Comparison of ENCODE assay signal across 24 cellular contexts in the genomic region with DNA sequence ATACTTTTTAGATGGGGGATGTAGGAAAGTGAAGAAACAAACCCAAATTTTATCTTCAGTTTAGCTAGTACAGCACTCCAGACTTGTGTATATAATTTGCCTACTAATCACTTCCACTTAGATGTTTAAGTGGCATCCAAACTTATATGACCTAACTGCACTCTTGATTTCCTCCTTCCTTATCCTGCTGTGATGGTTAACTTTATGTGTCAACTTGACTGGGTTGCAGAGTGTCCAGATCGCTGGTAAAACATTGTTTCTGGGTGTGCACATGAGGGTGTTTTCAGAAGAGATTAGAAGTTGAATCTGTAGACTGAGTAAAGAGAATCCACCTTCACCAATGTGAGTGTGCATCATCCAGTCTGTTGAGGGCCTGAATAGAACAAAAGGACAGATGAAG.
"Had no signal": no experiment of that assay in that cellular context is flagged by ENCODE, and none has a peak within 500 bp of the region (broad histone marks: within the 10 kb centered on the region; RNA-seq: fewer than 3 reads in every experiment).

No MANE protein-coding gene starts in this region.

- DNase-seq: colonic mucosa; cortex of kidney; effector CD8-positive, alpha-beta T cell; effector memory CD8-positive, alpha-beta T cell; endodermal cell; erythroblast; esophagus squamous epithelium; foreskin fibroblast; foreskin melanocyte; gastrocnemius medialis; glutamatergic neuron; head of caudate nucleus; heart right ventricle; hippocampal formation; immature natural killer cell; islet precursor cell; kidney; kidney glomerular epithelial cell; left lung; left ventricle myocardium superior; lower lobe of right lung; mesenchymal stem cell; naive thymus-derived CD4-positive, alpha-beta T cell had no signal

- ATAC-seq: effector memory CD8-positive, alpha-beta T cell; esophagus mucosa; gastrocnemius medialis; heart right ventricle; left lung; left ventricle myocardium superior; lower lobe of right lung; naive thymus-derived CD4-positive, alpha-beta T cell had no signal
